2 cellular contexts compared by ENCODE assay signal in the genomic region with DNA sequence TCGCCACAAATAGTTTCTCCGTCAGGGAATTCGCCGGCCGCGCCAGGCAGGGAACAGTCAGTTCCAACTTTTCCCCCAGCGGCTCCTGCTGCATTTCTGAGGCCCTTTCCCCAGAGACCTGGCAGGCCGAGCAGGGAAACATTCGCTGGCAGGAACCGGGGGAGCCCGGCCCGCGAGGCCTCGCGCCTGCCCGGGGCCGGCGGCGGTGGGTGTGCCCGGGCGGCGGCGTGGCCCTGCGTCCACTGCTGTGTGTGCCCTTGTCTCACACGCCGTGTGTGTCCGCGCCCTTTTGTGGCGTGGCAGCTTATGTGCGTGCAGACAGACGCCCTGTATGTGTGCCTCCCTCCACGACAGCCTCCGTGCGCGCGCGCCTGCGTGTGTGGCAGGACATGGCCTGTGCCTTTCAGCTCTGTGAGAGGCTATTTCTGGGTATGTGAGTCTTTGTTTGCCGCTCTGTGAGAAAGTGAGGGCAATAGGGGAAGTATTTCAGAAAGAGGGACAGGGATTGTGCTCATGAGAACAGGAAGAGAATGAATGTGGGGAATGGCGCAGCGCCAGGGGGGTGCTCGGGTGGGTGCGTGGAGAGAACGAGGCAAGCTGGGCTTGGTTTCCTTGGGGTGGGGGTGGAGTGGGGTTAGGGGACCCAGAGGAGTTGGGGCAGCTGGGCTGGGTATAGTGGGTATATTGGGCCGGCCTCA.
TF ChIP-seq lines count a peak whose summit lies in the region.

No MANE protein-coding gene starts in this region.

TF ChIP-seq in HEK293T, 16 proteins besides CTCF, POLR2A, EP300 and RAD21 (continued from another document):
- TF ChIP-seq HDGF (IDR thresholded peaks at IDR 0.05; ENCODE audit: borderline replicate concordance) = no peak
- no peak for TF ChIP-seq FOXM1 (IDR thresholded peaks at IDR 0.05; ENCODE audit: borderline replicate concordance)
- no peak for TF ChIP-seq BHLHE40 (IDR thresholded peaks at IDR 0.05; ENCODE audit: borderline replicate concordance)
- TF ChIP-seq FOXA1 (IDR thresholded peaks at IDR 0.05) = no peak
- no peak for TF ChIP-seq ZNF384 (IDR thresholded peaks at IDR 0.05)
- TF ChIP-seq SP1 (IDR thresholded peaks at IDR 0.05) = no peak
- TF ChIP-seq TARDBP (IDR thresholded peaks at IDR 0.05) = no peak
- TF ChIP-seq CTBP1 (IDR thresholded peaks at IDR 0.05; ENCODE audit: borderline replicate concordance) = no peak
- no peak for TF ChIP-seq LEF1 (IDR thresholded peaks at IDR 0.05; ENCODE audit: borderline replicate concordance)
- TF ChIP-seq ELF4 (IDR thresholded peaks at IDR 0.05) = no peak

TF ChIP-seq in WTC11, 78 proteins besides CTCF, POLR2A, EP300 and RAD21 (continued from another document):
- TF ChIP-seq ZNF138 (CRISPR knock-in tag; conservative IDR thresholded peaks at IDR 0.05) (no peak), STAT6 (CRISPR knock-in tag; conservative IDR thresholded peaks at IDR 0.05; ENCODE audit: low read depth) (no peak), ZNF219 (CRISPR knock-in tag; IDR thresholded peaks at IDR 0.05; ENCODE audit: borderline replicate concordance) (no peak)
